ENCODE assay signal across 29 cellular contexts in the genomic region with DNA sequence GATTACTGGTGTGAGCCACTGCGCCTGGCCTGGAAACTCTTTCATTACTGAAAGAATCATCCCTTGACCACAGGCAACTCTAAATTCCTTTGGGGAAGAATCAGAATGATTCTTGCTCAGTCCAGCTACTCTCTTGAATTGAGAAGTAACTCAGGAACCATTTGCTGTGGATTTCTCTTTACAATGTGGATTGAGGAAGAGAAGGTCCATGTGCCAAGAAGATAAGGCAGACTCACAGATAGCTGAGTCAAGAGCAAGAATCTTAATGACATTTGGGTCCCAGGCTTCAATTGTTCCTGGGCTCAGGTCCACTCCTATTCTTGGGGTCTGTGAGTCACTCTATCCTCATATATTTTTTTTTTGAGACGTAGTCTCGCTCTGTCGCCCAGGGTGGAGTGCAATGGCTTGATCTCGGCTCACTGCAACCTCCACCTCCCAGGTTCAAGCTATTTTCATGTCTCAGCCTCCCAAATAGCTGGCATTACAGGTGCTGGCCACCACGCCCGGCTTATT. TPM values are rescaled to one million over a fixed set of nuclear protein-coding genes. Genes with fewer than 3 reads are reported as not detected.
"Had no signal": no experiment of that assay in that cellular context is flagged by ENCODE, and none has a peak within 500 bp of the region (broad histone marks: within the 10 kb centered on the region; RNA-seq: fewer than 3 reads in every experiment).

No MANE protein-coding gene starts in this region.

- H3K9me3 ChIP-seq: colonic mucosa, gastroesophageal sphincter, mucosa of descending colon, prostate gland, sigmoid colon, thyroid gland had no signal

- H2AFZ ChIP-seq: hepatocyte, neural progenitor cell had no signal

- H3K36me3 ChIP-seq: neural progenitor cell, prostate gland had no signal

- H3K9ac ChIP-seq: neural progenitor cell had no signal

- H3K4me1 Mint-ChIP-seq: endodermal cell; naive B cell; nephron; neural progenitor cell; stimulated activated effector memory CD8-positive, alpha-beta T cell treated with anti-CD3 and anti-CD28 coated beads, Interleukin-12 subunit alpha, Interleukin-12 subunit beta, amount 100 ng/mL, for 72 hours had no signal

- ATAC-seq: esophagus mucosa; foreskin keratinocyte; gastroesophageal sphincter; left lobe of liver; mucosa of descending colon; stimulated activated effector memory CD8-positive, alpha-beta T cell treated with anti-CD3 and anti-CD28 coated beads, Interleukin-12 subunit alpha, Interleukin-12 subunit beta, amount 100 ng/mL, for 72 hours had no signal

- H3K9me3 Mint-ChIP-seq: nephron; stimulated activated effector memory CD8-positive, alpha-beta T cell treated with anti-CD3 and anti-CD28 coated beads, Interleukin-12 subunit alpha, Interleukin-12 subunit beta, amount 100 ng/mL, for 72 hours had no signal

- H3K4me3 Mint-ChIP-seq: dendritic cell treated with granulocyte-macrophage colony-stimulating factor and Interleukin-4, amounts not matched to agents 40 ng/mL and 50 ng/mL, for 4 days; endodermal cell; mesothelial cell of epicardium; naive B cell; nephron; neural progenitor cell; stimulated activated effector memory CD8-positive, alpha-beta T cell treated with anti-CD3 and anti-CD28 coated beads, Interleukin-12 subunit alpha, Interleukin-12 subunit beta, amount 100 ng/mL, for 72 hours had no signal

- H3K27ac Mint-ChIP-seq: dendritic cell treated with granulocyte-macrophage colony-stimulating factor and Interleukin-4, amounts not matched to agents 40 ng/mL and 50 ng/mL, for 4 days; endodermal cell; mesothelial cell of epicardium; nephron; neural progenitor cell; stimulated activated effector memory CD8-positive, alpha-beta T cell treated with anti-CD3 and anti-CD28 coated beads, Interleukin-12 subunit alpha, Interleukin-12 subunit beta, amount 100 ng/mL, for 72 hours had no signal

- H3K27me3 ChIP-seq: colonic mucosa, foreskin keratinocyte, gastroesophageal sphincter, heart left ventricle, hepatocyte, sigmoid colon, stomach, thyroid gland had no signal

- H3K27ac ChIP-seq: colonic mucosa, epithelial cell of prostate, foreskin keratinocyte, gastroesophageal sphincter, hepatocyte, neural progenitor cell, prostate gland, sigmoid colon, stomach, thyroid gland had no signal

- H3K4me3 ChIP-seq: colonic mucosa, gastroesophageal sphincter, heart left ventricle, hepatocyte, mucosa of descending colon, neural progenitor cell, prostate gland, sigmoid colon, stomach, thyroid gland had no signal

- H3K4me1 ChIP-seq: colonic mucosa, foreskin keratinocyte, gastroesophageal sphincter, neural progenitor cell, prostate gland, sigmoid colon, stomach, thyroid gland had no signal

- DNase-seq: colonic mucosa; effector CD8-positive, alpha-beta T cell; endodermal cell; foreskin keratinocyte; heart left ventricle; kidney; mesenchymal stem cell; mucosa of descending colon; naive B cell; right cardiac atrium; sigmoid colon; stimulated activated CD4-positive, alpha-beta T cell treated with anti-CD3 and anti-CD28 coated beads, Interleukin-2, amount 100 ng/mL, for 24 hours; stimulated activated CD4-positive, alpha-beta T cell treated with anti-CD3 and anti-CD28 coated beads, Interleukin-4, amount 100 ng/mL, for 24 hours; stimulated activated naive CD4-positive, alpha-beta T cell treated with Interleukin-2 at 50 U/mL for 16 hours; stomach; thyroid gland; trophoblast cell had no signal

- H3K4me2 ChIP-seq: hepatocyte, neural progenitor cell had no signal

RNA-seq across cellular contexts. Expression of gene MGARP, which starts 6.2 kb away (rescaled TPM):
- total RNA-seq: skeletal muscle tissue, stomach had no signal
